In the genomic region with DNA sequence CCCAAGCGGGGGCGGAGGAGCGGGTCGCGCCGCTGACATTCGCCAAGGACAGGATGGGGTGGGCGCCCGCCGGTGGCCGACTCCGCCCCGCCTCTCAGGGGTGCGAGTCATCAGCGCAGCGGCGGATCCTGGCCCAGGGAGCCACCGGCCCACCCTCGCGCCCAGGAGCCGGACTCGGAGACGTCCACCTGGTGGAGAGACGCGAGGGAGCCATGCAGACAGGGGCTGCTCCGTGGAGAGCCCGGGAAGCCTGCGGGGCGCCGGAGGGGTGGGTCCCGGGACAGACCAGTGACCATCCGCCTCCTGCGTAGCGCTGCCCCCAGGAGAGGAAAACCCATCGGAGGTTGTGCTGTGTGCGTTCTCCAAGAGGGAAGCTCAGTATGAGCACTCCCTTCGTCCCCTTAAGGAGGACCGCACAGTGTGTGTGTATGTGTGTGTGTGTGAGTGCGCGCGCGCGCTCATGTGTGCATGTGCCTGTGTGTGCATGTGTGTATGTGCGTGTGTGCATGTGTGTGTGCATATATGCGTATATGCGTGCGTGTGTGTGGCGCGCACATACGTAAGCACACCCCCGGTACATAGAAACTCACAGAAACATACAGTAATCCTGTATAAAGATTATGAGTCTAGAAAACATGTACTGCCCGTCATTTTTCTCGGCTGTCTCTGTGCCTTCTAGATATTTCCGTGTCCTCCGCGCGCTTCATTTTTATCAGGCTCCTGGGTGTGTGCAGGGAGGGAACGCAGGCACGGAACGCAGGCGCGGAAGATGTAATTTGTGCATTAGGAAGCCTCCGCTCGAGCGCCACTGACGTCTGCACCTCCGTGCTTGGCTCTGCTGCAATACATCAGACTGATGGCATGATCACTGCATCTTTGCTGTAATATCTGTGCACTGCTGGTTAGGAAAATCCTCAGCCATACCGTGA, we compare ENCODE assay signal across 10 cellular contexts.
DNase-seq lines count a peak whose midpoint lies in the region; ATAC-seq and TF ChIP-seq lines count a peak whose summit lies in the region.
"Had no signal": no experiment of that assay in that cellular context is flagged by ENCODE, and none has a peak within 500 bp of the region (broad histone marks: within the 10 kb centered on the region; RNA-seq: fewer than 3 reads in every experiment).

No MANE protein-coding gene starts in this region.

- H3K4me1 ChIP-seq in muscle layer of colon (ENCODE audit: insufficient read depth, low read length): peaks cover 41% of the 10 kb centered on the region
- peaks cover 0 to 12% of the 10 kb centered on the region in 2 donors for H3K4me1 ChIP-seq in uterus

- no peak for TF ChIP-seq POLR2A in uterus (IDR thresholded peaks at IDR 0.05)
- TF ChIP-seq POLR2A in GM18505 (IDR thresholded peaks at IDR 0.05; ENCODE audit: borderline replicate concordance, extremely low read depth, insufficient read depth, insufficient read length): no peak

- TF ChIP-seq CTCF in endothelial cell (IDR thresholded peaks at IDR 0.05; ENCODE audit: unreplicated experiment) (no peak), uterus (IDR thresholded peaks at IDR 0.05) (no peak)

- peak overlapping the region; percentile 29 to 80 for H3K4me3 Mint-ChIP-seq in activated T-cell treated with anti-CD3 and anti-CD28 coated beads, Interleukin-2, amount 50 U/mL, for 72 hours
- peak overlapping the region; percentile 88 for H3K4me3 Mint-ChIP-seq in endothelial cell (ENCODE audit: unreplicated experiment)
- H3K4me3 Mint-ChIP-seq: CD4-positive, CD25-positive, alpha-beta regulatory T cell had no signal

- H3K9me3 ChIP-seq in muscle layer of colon (ENCODE audit: low read length) (no peaks in the 10 kb centered on the region), uterus (no peaks in the 10 kb centered on the region)

- peaks cover 0 to 2% of the 10 kb centered on the region in 2 donors for H3K36me3 Mint-ChIP-seq in activated T-cell treated with anti-CD3 and anti-CD28 coated beads, Interleukin-2, amount 50 U/mL, for 72 hours (ENCODE audit: insufficient read depth in 2 of 2)
- peaks cover 4% of the 10 kb centered on the region for H3K36me3 Mint-ChIP-seq in endothelial cell (ENCODE audit: low read depth, unreplicated experiment)
- H3K36me3 Mint-ChIP-seq: CD4-positive, CD25-positive, alpha-beta regulatory T cell had no signal

- peak overlapping the region; percentile 4 for H3K9ac ChIP-seq in muscle layer of colon (ENCODE audit: low read length)

- intact Hi-C loops in uterus (cut with DNase I; ENCODE audit: low total_unique reads): no loop called here

- H3K27me3 Mint-ChIP-seq in activated T-cell treated with anti-CD3 and anti-CD28 coated beads, Interleukin-2, amount 50 U/mL, for 72 hours (ENCODE audit: low read depth): peaks cover 65% of the 10 kb centered on the region
- H3K27me3 Mint-ChIP-seq in endothelial cell (ENCODE audit: unreplicated experiment): peaks cover 27% of the 10 kb centered on the region

- peaks cover 0 to 2% of the 10 kb centered on the region in 2 donors for H3K9me3 Mint-ChIP-seq in activated T-cell treated with anti-CD3 and anti-CD28 coated beads, Interleukin-2, amount 50 U/mL, for 72 hours
- no peaks in the 10 kb centered on the region for H3K9me3 Mint-ChIP-seq in endothelial cell (ENCODE audit: unreplicated experiment)

- DNase-seq in activated T-cell treated with anti-CD3 and anti-CD28 coated beads, Interleukin-2, amount 50 U/mL, for 72 hours: no peak
- DNase-seq in activated T-cell treated with anti-CD3 and anti-CD28 coated beads for 4 hours: no peak
- DNase-seq in endothelial cell (ENCODE audit: low spot score): no peak
- DNase-seq in uterus: peak in 1 of 2 donors; percentile 42
- no peak for DNase-seq in NCI-H2029 treated with DMSO at 0.1 percent for 48 hours (lab: John Stamatoyannopoulos, UW)
- DNase-seq: CD4-positive, CD25-positive, alpha-beta regulatory T cell; PC-3 had no signal

- peak overlapping the region; percentile 30 to 62 for H3K4me3 ChIP-seq in muscle layer of colon (ENCODE audit: low read depth in 1 of 2, low read length in 2 of 2)
- peak overlapping the region; percentile 25 to 43 for H3K4me3 ChIP-seq in uterus

- H3K27ac ChIP-seq in muscle layer of colon (ENCODE audit: low read depth, low read length) (peak overlapping the region; percentile 35), uterus (no peak overlapping the region)

- H3K36me3 ChIP-seq in muscle layer of colon (ENCODE audit: insufficient read depth, low read length) (no peaks in the 10 kb centered on the region), uterus (no peaks in the 10 kb centered on the region)

- H3K4me1 Mint-ChIP-seq in activated T-cell treated with anti-CD3 and anti-CD28 coated beads, Interleukin-2, amount 50 U/mL, for 72 hours (ENCODE audit: low read depth): peaks cover 5% of the 10 kb centered on the region
- H3K4me1 Mint-ChIP-seq in endothelial cell (ENCODE audit: unreplicated experiment): peaks cover 20% of the 10 kb centered on the region

- H3K27me3 ChIP-seq in muscle layer of colon (ENCODE audit: control insufficient read depth in 1 of 2, insufficient read depth in 2 of 2, low read length in 2 of 2) (peaks cover 0 to 7% of the 10 kb centered on the region in 2 donors), uterus (no peaks in the 10 kb centered on the region)

- H3K27ac Mint-ChIP-seq in activated T-cell treated with anti-CD3 and anti-CD28 coated beads, Interleukin-2, amount 50 U/mL, for 72 hours: no peak overlapping the region
- no peak overlapping the region for H3K27ac Mint-ChIP-seq in endothelial cell (ENCODE audit: unreplicated experiment)
- H3K27ac Mint-ChIP-seq: CD4-positive, CD25-positive, alpha-beta regulatory T cell had no signal

- ATAC-seq in activated T-cell treated with anti-CD3 and anti-CD28 coated beads, Interleukin-2, amount 50 U/mL, for 72 hours (replicated peaks in 1 of 2): peak in 1 of 2 donors; percentile 23
- no peak for ATAC-seq in GM21825 (IDR thresholded peaks at IDR 0.05; ENCODE audit: unreplicated experiment)
- no peak for ATAC-seq in GM18505 (IDR thresholded peaks at IDR 0.05; ENCODE audit: unreplicated experiment)
- ATAC-seq: PC-3 had no signal
